Comparison of ENCODE assay signal across 10 cellular contexts in the genomic region with DNA sequence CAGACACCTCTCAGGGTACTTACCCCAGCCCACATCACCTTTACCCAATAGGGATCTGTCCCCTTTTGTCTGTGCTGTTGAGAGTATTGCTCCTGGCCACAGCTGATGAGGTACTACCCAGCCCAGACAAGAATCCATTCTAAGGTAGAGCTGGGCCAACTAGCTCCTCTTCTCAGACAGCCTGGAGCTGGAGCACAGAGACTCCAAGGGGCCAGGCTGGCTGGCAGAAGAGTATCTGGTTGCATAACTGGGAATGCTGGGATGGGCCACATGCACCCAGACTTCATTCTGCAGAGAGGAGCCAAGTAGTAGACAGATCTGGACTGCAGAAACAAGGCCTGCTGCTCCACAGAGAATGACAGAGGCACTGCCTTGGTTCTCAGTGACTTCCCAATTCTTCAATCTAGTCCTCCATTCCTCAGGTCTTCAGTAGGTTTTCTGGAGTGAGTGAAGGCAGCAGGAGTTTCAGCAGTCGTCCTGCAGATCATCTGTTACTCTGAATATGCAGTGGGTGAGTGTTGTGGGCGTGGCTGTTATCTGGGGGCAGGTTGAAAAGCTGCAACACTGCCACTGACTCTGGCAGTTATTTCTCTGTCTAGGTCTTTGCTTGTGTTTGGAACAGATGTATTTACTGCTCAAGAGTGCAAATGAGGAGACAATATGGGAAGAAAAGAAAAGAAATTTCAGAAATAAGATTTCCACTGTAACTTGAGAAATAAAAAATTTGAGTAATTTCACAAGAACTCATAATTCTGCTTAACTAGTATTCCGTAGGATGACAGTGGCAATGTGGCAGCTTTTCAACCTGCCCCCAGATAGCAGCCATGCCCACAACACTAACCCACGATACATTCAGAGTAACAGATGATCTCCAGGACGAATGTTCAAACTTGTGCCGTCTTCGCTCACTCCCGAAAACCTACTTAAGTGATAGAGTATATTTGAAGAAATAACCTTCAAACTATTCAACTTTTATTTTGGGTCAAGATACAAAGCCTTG. TPM values are rescaled to one million over a fixed set of nuclear protein-coding genes. Genes with fewer than 3 reads are reported as not detected.
DNase-seq lines count a peak whose midpoint lies in the region; ATAC-seq and TF ChIP-seq lines count a peak whose summit lies in the region.
"Had no signal": no experiment of that assay in that cellular context is flagged by ENCODE, and none has a peak within 500 bp of the region (broad histone marks: within the 10 kb centered on the region; RNA-seq: fewer than 3 reads in every experiment).

No MANE protein-coding gene starts in this region.

- H3K27me3 ChIP-seq in CD4-positive, alpha-beta memory T cell (ENCODE audit: insufficient read depth, low read length), result no peaks in the 10 kb centered on the region

- POLR2A ChIA-PET in CD4-positive, alpha-beta memory T cell (lab: Charles Lee; ENCODE audit: partially characterized antibody), result interaction anchor here (0.6 kb wide), 1 partner anchor 12 kb away, joined by 4 read pairs; no protein-coding TSS in a partner anchor
- POLR2A ChIA-PET in OCI-LY7 (lab: Charles Lee), result interaction anchor here (0.6 to 1.2 kb wide), 2 partner anchors 10 to 47 kb away, joined by 4 to 5 read pairs; no protein-coding TSS in a partner anchor

- no peak overlapping the region for H2AFZ ChIP-seq in OCI-LY7 (ENCODE audit: low read length)

- peaks cover 96% of the 10 kb centered on the region for H3K79me2 ChIP-seq in OCI-LY7 (ENCODE audit: insufficient read depth, low read depth, low read length)

- H3K27me3 Mint-ChIP-seq in CD4-positive, alpha-beta memory T cell, result no peaks in the 10 kb centered on the region
- H3K27me3 Mint-ChIP-seq in osteocyte (ENCODE audit: unreplicated experiment), result no peaks in the 10 kb centered on the region

- no peak for DNase-seq in CD4-positive, alpha-beta memory T cell
- DNase-seq in OCI-LY7 (ENCODE audit: low spot score), result peak; percentile 21
- peak; percentile 23 to 52 for DNase-seq in foreskin fibroblast
- no peak for DNase-seq in osteocyte (ENCODE audit: extremely low spot score, unreplicated experiment)
- DNase-seq in GM19240 (ENCODE audit: insufficient read length, low spot score), result no peak
- DNase-seq in DMS53 (lab: John Stamatoyannopoulos, UW), result no peak
- DNase-seq: NCI-H1092 had no signal

- CTCF ChIA-PET in CD4-positive, alpha-beta memory T cell (lab: Charles Lee; ENCODE audit: partially characterized antibody), result no interaction called here
- CTCF ChIA-PET in OCI-LY7 (lab: Charles Lee; ENCODE audit: unreplicated experiment), result no interaction called here

- H3K9me3 Mint-ChIP-seq in CD4-positive, alpha-beta memory T cell, result no peaks in the 10 kb centered on the region
- H3K9me3 Mint-ChIP-seq in osteocyte (ENCODE audit: unreplicated experiment), result no peaks in the 10 kb centered on the region

- no peaks in the 10 kb centered on the region for H3K36me3 ChIP-seq in CD4-positive, alpha-beta memory T cell (ENCODE audit: insufficient read depth, low read length)
- H3K36me3 ChIP-seq in OCI-LY7 (ENCODE audit: insufficient read depth, low read length), result peaks cover 11% of the 10 kb centered on the region; the same call in 1 of the 2 replicates

- H3K4me1 Mint-ChIP-seq in CD4-positive, alpha-beta memory T cell, result peaks cover 58 to 85% (median 72%) of the 10 kb centered on the region in 4 donors
- H3K4me1 Mint-ChIP-seq in osteocyte (ENCODE audit: unreplicated experiment), result peaks cover 54% of the 10 kb centered on the region

- TF ChIP-seq CTCF in OCI-LY7 (conservative IDR thresholded peaks at IDR 0.05; ENCODE audit: low read length) (no peak), foreskin fibroblast (IDR thresholded peaks at IDR 0.05; ENCODE audit: low read depth, low read length) (no peak), osteocyte (IDR thresholded peaks at IDR 0.05) (no peak)

- H3K4me2 ChIP-seq in OCI-LY7 (ENCODE audit: low read length), result 0 out of 2 replicates have a peak overlapping the region, but pooled peaks have one; percentile 4

- no peaks in the 10 kb centered on the region for H3K9me3 ChIP-seq in CD4-positive, alpha-beta memory T cell (ENCODE audit: control insufficient read depth in 1 of 2, low read length in 2 of 2)
- H3K9me3 ChIP-seq in OCI-LY7 (ENCODE audit: low read length), result no peaks in the 10 kb centered on the region

- H3K9me2 ChIP-seq in OCI-LY7 (ENCODE audit: insufficient read depth, low read length), result no peaks in the 10 kb centered on the region

- H4K20me1 ChIP-seq in OCI-LY7 (ENCODE audit: insufficient read depth, low read length), result peaks cover 19% of the 10 kb centered on the region; the same call in 1 of the 2 replicates

- intact Hi-C loops in CD4-positive, alpha-beta memory T cell (cut with micrococcal nuclease), result no loop called here
- intact Hi-C loops in OCI-LY7 (cut with micrococcal nuclease; ENCODE audit: unreplicated experiment), result no loop called here

- BruUV-seq in OCI-LY7 (replicated peaks; lab: Mats Ljungman, UMichigan), result no TSS peak

- H3K4me3 ChIP-seq in CD4-positive, alpha-beta memory T cell (ENCODE audit: low read length in 2 of 2), result no peak overlapping the region
- H3K4me3 ChIP-seq in OCI-LY7 (ENCODE audit: low read depth, low read length, poor library complexity, severe bottlenecking) (no peak overlapping the region), foreskin fibroblast (ENCODE audit: low read depth in 1 of 2, low read length in 2 of 2) (no peak overlapping the region)

- ATAC-seq in GM21367 (IDR thresholded peaks at IDR 0.05; ENCODE audit: unreplicated experiment) (no peak), HG03025 (IDR thresholded peaks at IDR 0.05; ENCODE audit: low FRiP score, unreplicated experiment) (no peak)
- ATAC-seq: HCT116 had no signal

- H3K36me3 Mint-ChIP-seq in CD4-positive, alpha-beta memory T cell, result no peaks in the 10 kb centered on the region
- H3K36me3 Mint-ChIP-seq in osteocyte (ENCODE audit: unreplicated experiment), result no peaks in the 10 kb centered on the region

- peak overlapping the region in 4 of 8 donors; percentile 17 to 53 (median 30) for H3K4me3 Mint-ChIP-seq in CD4-positive, alpha-beta memory T cell
- H3K4me3 Mint-ChIP-seq in osteocyte (ENCODE audit: unreplicated experiment), result no peak overlapping the region

- no peak overlapping the region for H3K27ac ChIP-seq in CD4-positive, alpha-beta memory T cell (ENCODE audit: low read depth, low read length)
- no peak overlapping the region for H3K27ac ChIP-seq in OCI-LY7 (ENCODE audit: low read depth, low read length, poor library complexity, severe bottlenecking)

- H3K4me1 ChIP-seq in CD4-positive, alpha-beta memory T cell (ENCODE audit: insufficient read depth, low read length), result peaks cover 52% of the 10 kb centered on the region
- H3K4me1 ChIP-seq in OCI-LY7 (ENCODE audit: insufficient read depth, low read length, poor library complexity, severe bottlenecking), result peaks cover 65% of the 10 kb centered on the region

- H3K27ac Mint-ChIP-seq in CD4-positive, alpha-beta memory T cell, result peak overlapping the region; percentile 18 to 82 (median 50)
- H3K27ac Mint-ChIP-seq in osteocyte (ENCODE audit: unreplicated experiment), result peak overlapping the region; percentile 53

RNA-seq across cellular contexts. Expression of a gene that starts 34.9 kb away (rescaled TPM):
- 100 to 1,000 TPM; 114 to 117 TPM for total RNA-seq in CD4-positive, alpha-beta memory T cell
- polyA plus RNA-seq in CD4-positive, alpha-beta memory T cell, result 10 to 100 TPM; 73.8 to 81.5 TPM
- 28.9 and 39.6 TPM in 2 replicates for total RNA-seq in OCI-LY7 (2014; rRNA removed; shearing (Covaris generic))
- total RNA-seq in OCI-LY7 (2022) (75.4 and 79.8 TPM in 2 replicates), osteocyte (154 and 159 TPM in 2 replicates)

Comparison
In these comparisons a context has a peak if more than half of its experiments do, and no peak if none do; other contexts are left out.
1. DNase-seq: peak in OCI-LY7 (single experiment) and foreskin fibroblast (2 of 2); none in CD4-positive, alpha-beta memory T cell (0 of 5), osteocyte (single experiment), GM19240 (single experiment) and DMS53 (single experiment).